In the genomic region with DNA sequence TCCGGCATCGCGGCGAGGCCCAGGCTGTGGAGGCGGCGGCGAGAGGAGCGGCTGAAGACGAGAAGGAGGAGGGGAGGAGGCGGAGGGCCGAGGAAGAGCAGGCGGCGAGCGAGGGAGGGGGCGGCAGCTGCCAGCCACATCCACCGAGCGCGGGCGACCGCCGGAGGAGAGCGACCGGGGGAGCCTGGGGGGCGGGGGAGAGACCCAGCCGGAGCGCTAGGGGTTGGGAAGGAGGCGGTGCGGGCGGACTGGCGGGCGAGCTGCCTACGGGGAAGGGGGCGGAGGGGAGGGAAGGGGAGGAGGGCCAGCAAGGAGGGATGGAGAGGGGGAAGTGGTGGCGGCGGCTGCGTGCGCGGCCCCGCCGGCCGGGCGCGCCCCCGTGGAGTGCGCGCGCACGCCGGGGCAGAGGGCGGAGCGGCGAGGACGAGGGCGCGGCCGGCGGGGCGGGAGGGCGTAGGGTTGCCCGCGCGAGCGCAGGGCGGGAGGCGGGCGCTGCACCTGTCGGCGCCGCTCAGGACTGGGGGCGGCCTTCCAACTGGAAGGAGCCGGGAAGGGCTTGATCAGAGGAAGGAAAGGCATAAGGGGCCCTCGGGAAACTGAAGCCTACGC, we compare ENCODE assay signal across 8 cellular contexts. TPM values are rescaled to one million over a fixed set of nuclear protein-coding genes. Genes with fewer than 3 reads are reported as not detected.
A peak's percentile ranks its signal among the peaks of the same experiment; 100 is the strongest.
DNase-seq lines count a peak whose midpoint lies in the region; ATAC-seq and TF ChIP-seq lines count a peak whose summit lies in the region.
"Not testable (repeated sequence)": the region's sequence is repeated elsewhere in the genome, so short reads cannot be mapped to it uniquely, and the experiment has no call there.

No MANE protein-coding gene starts in this region.

- CTCF ChIA-PET in activated CD4-positive, alpha-beta memory T cell treated with anti-CD3 and anti-CD28 coated beads, Interleukin-2, amount 10 ng/mL, durations not matched to agents 7 days and 5 days (lab: Charles Lee) = not testable (repeated sequence)

- peak overlapping the region in 50 of 59 donors; percentile 38 to 89 (median 80) for H3K27ac ChIP-seq in dorsolateral prefrontal cortex

- not testable (repeated sequence) for H3K9me3 Mint-ChIP-seq in CD14-positive monocyte; activated CD4-positive, alpha-beta memory T cell treated with anti-CD3 and anti-CD28 coated beads, Interleukin-2, amount 10 ng/mL, durations not matched to agents 7 days and 5 days

- not testable (repeated sequence) for H3K27me3 ChIP-seq in dorsolateral prefrontal cortex

- POLR2A ChIA-PET in activated CD4-positive, alpha-beta memory T cell treated with anti-CD3 and anti-CD28 coated beads, Interleukin-2, amount 10 ng/mL, durations not matched to agents 7 days and 5 days (lab: Charles Lee) = not testable (repeated sequence)

- TF ChIP-seq POLR2A in lower leg skin (IDR thresholded peaks at IDR 0.05) = not testable (repeated sequence)

- ATAC-seq in GM19452 (IDR thresholded peaks at IDR 0.05; ENCODE audit: unreplicated experiment) (peak; percentile 80), HG03558 (IDR thresholded peaks at IDR 0.05; ENCODE audit: extremely low read depth, unreplicated experiment) (peak; percentile 41)

- intact Hi-C loops in CD14-positive monocyte (cut with micrococcal nuclease); dorsolateral prefrontal cortex (cut with DNase I); lower leg skin (cut with DNase I; ENCODE audit: low total_unique reads): not testable (repeated sequence)

- peak overlapping the region in 2 of 7 donors; percentile 30 to 82 for H3K27ac Mint-ChIP-seq in CD14-positive monocyte
- H3K27ac Mint-ChIP-seq in activated CD4-positive, alpha-beta memory T cell treated with anti-CD3 and anti-CD28 coated beads, Interleukin-2, amount 10 ng/mL, durations not matched to agents 7 days and 5 days = not testable (repeated sequence)

- not testable (repeated sequence) for H3K36me3 Mint-ChIP-seq in CD14-positive monocyte; activated CD4-positive, alpha-beta memory T cell treated with anti-CD3 and anti-CD28 coated beads, Interleukin-2, amount 10 ng/mL, durations not matched to agents 7 days and 5 days (ENCODE audit: low read depth)

- H3K4me1 Mint-ChIP-seq in CD14-positive monocyte = peaks cover 13% of the 10 kb centered on the region
- not testable (repeated sequence) for H3K4me1 Mint-ChIP-seq in activated CD4-positive, alpha-beta memory T cell treated with anti-CD3 and anti-CD28 coated beads, Interleukin-2, amount 10 ng/mL, durations not matched to agents 7 days and 5 days

- peak overlapping the region; percentile 48 to 66 for H3K4me3 Mint-ChIP-seq in CD14-positive monocyte
- H3K4me3 Mint-ChIP-seq in activated CD4-positive, alpha-beta memory T cell treated with anti-CD3 and anti-CD28 coated beads, Interleukin-2, amount 10 ng/mL, durations not matched to agents 7 days and 5 days = peak overlapping the region; percentile 47

- H3K4me3 ChIP-seq in dorsolateral prefrontal cortex = peak overlapping the region in 58 of 59 donors; percentile 28 to 74 (median 59)
- H3K4me3 ChIP-seq in lower leg skin (ENCODE audit: low read depth, poor library complexity, severe bottlenecking) = not testable (repeated sequence)

- H3K27me3 Mint-ChIP-seq in CD14-positive monocyte (ENCODE audit: low read depth in 3 of 3); activated CD4-positive, alpha-beta memory T cell treated with anti-CD3 and anti-CD28 coated beads, Interleukin-2, amount 10 ng/mL, durations not matched to agents 7 days and 5 days: not testable (repeated sequence)

- TF ChIP-seq CTCF in CD14-positive monocyte (IDR thresholded peaks at IDR 0.05); dorsolateral prefrontal cortex (IDR thresholded peaks at IDR 0.05 in 54 of 56, conservative IDR thresholded peaks at IDR 0.05 in 2 of 56; ENCODE audit: low read depth in 1 of 56, partially characterized antibody in 56 of 56); lower leg skin (IDR thresholded peaks at IDR 0.05): not testable (repeated sequence)

- DNase-seq in CD14-positive monocyte (ENCODE audit: low spot score) (peak; percentile 76), NCI-H82 treated with DMSO at 0.1 percent for 48 hours (lab: John Stamatoyannopoulos, UW; ENCODE audit: unreplicated experiment) (peak; percentile 68), dorsolateral prefrontal cortex (peak; percentile 54 to 89 (median 76)), lower leg skin (ENCODE audit: low spot score in 2 of 2) (peak; percentile 83 to 97)
- DNase-seq in activated CD4-positive, alpha-beta memory T cell treated with anti-CD3 and anti-CD28 coated beads, Interleukin-2, amount 10 ng/mL, durations not matched to agents 7 days and 5 days = peak; percentile 90
- peak; percentile 77 for DNase-seq in stimulated activated CD4-positive, alpha-beta T cell treated with anti-CD3 and anti-CD28 coated beads, Interleukin-4, amount 100 ng/mL, for 24 hours

- 0 to 2% methylated on average over 30 to 45 of the region's 73 CpGs for WGBS in lower leg skin, 2 donors

RNA-seq across cellular contexts. Expression of a gene that starts 39.9 kb away (rescaled TPM):
- 10 to 100 TPM; 19.8 to 20.8 TPM for polyA plus RNA-seq in CD14-positive monocyte
- 10 to 100 TPM; 25.2 to 26.9 TPM for total RNA-seq in activated CD4-positive, alpha-beta memory T cell treated with anti-CD3 and anti-CD28 coated beads, Interleukin-2, amount 10 ng/mL, durations not matched to agents 7 days and 5 days
- total RNA-seq in dorsolateral prefrontal cortex (10 to 100 TPM; 14.5 to 30.6 (median 22.6) TPM), lower leg skin (10 to 100 TPM; 25.8 to 34.5 (median 29.4) TPM)
